In the genomic region with DNA sequence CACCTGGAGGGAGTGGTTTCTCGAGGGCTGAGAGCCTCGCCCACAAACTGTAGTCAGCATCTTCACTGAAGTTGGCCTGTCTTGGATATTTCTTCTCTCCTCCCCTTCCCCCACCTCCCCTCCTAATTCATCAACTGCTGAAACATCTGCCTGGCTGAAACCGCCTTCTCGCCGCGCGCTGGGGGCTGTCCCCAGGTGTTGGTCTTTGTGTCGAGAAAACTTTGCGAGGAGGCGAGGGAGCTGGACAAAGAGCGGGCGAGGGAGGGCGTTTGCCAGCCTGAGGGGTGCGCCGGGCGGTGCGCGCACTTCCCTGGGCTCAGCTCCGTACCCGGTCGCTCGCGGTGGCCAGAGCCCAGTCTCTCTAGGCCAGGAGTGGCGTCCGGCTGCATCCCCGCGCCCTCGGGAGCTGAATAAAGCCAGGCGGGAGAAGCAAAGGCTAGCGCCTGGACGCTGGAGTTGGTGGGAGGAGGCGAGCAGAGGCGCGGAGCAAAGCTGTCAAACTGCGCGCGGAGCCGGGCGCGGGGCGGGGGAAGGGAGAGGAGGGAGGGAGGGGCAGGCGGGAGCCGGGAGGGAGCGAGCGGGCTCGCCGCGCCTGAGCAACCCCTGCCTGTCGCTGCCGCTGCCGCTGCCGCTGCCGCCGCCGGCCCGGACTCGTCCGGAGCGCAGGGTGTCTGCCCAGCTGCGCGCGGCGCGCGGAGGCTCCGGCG, we compare ENCODE assay signal across 8 cellular contexts.
DNase-seq lines count a peak whose midpoint lies in the region; ATAC-seq and TF ChIP-seq lines count a peak whose summit lies in the region.

Gene ST8SIA2 (plus strand): TSS at position 595 of the 707 bp plus-strand sequence. CDS start 184 bp downstream, outside the sequence.

- peak within 1 kb of the TSS in 2 of 3 experiments; percentile 83 to 88 for H3K27ac Mint-ChIP-seq in nephron

- peak within 1 kb of the TSS; percentile 90 to 97 (median 96) for H3K4me3 Mint-ChIP-seq in nephron

- H3K9me3 Mint-ChIP-seq in nephron, result no peaks in the 10 kb centered on the region

- DNase-seq in D341Med (ENCODE audit: low spot score), result peak; percentile 74
- DNase-seq in NCI-H1092 treated with DMSO at 0.1 percent for 48 hours (lab: John Stamatoyannopoulos, UW), result peak; percentile 42
- DNase-seq in ecto neural progenitor cell (ENCODE audit: low spot score), result peak; percentile 88
- no peak for DNase-seq in NOMO-1 treated with DMSO at 0.1 percent for 48 hours (lab: John Stamatoyannopoulos, UW; ENCODE audit: unreplicated experiment)
- DNase-seq in activated naive CD4-positive, alpha-beta T cell treated with anti-CD3 and anti-CD28 coated beads, Interleukin-2, amount 50 U/mL, for 16 hours, result no peak

- no peak for TF ChIP-seq POLR2A in GM18505 (IDR thresholded peaks at IDR 0.05; ENCODE audit: borderline replicate concordance, extremely low read depth, insufficient read depth, insufficient read length)

- H3K36me3 Mint-ChIP-seq in nephron (ENCODE audit: low read depth), result no peaks in the 10 kb centered on the region

- no peak for ATAC-seq in GM18505 (IDR thresholded peaks at IDR 0.05; ENCODE audit: unreplicated experiment)
- no peak for ATAC-seq in HG02642 (IDR thresholded peaks at IDR 0.05; ENCODE audit: poor library complexity, unreplicated experiment)

- H3K4me1 Mint-ChIP-seq in nephron, result peaks cover 34% of the 10 kb centered on the region

- peaks cover 84% of the 10 kb centered on the region for H3K27me3 Mint-ChIP-seq in nephron (ENCODE audit: low read depth)

- TF ChIP-seq CTCF in nephron (IDR thresholded peaks at IDR 0.05; ENCODE audit: unreplicated experiment in 3 of 3), result no peak

Comparison
In these comparisons a context has a peak if more than half of its experiments do, and no peak if none do; other contexts are left out.
1. DNase-seq: peak in D341Med (single experiment), NCI-H1092 treated with DMSO at 0.1 percent for 48 hours (single experiment) and ecto neural progenitor cell (single experiment); none in NOMO-1 treated with DMSO at 0.1 percent for 48 hours (single experiment) and activated naive CD4-positive, alpha-beta T cell treated with anti-CD3 and anti-CD28 coated beads, Interleukin-2, amount 50 U/mL, for 16 hours (single experiment).